Comparison of ENCODE assay signal across 22 cellular contexts in the genomic region with DNA sequence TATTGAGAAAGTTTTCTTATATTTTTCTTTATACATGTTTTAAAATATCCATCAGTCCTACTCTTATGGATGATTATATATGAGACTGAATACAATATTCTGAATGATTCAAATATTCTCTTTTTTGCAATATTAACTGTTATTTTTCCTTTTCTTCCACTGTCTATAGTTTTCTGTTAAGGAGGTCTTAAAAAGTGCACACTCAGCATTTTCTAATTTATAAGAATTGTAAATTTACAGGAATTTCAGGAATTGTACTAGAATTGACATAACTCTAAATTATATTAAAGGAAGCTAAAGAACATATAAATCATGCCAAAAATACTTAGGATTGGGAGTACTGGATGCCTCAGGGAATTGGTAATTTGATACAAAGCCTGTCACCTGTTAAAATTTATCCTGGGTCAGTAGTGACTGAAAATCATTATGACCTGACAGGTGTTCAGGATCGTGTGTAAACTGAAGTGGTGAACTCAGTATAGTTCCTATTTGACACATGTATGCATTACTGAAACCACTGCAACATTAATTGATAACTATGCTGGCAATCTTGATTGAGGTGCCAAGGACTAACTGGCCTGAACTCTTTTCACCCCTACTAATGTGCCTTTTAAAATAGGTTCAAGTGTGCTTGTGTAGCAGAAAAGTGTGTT. TPM values are rescaled to one million over a fixed set of nuclear protein-coding genes. Genes with fewer than 3 reads are reported as not detected.
DNase-seq lines count a peak whose midpoint lies in the region; ATAC-seq, FAIRE-seq and TF ChIP-seq lines count a peak whose summit lies in the region.
"Had no signal": no experiment of that assay in that cellular context is flagged by ENCODE, and none has a peak within 500 bp of the region (broad histone marks: within the 10 kb centered on the region; RNA-seq: fewer than 3 reads in every experiment).

No MANE protein-coding gene starts in this region.

- H3K79me2 ChIP-seq in H1 (ENCODE audit: control insufficient read depth in 1 of 2, insufficient read depth in 2 of 2, low read length in 2 of 2): no peaks in the 10 kb centered on the region

- H3K4me2 ChIP-seq in H1 (ENCODE audit: insufficient read depth in 1 of 2, low read depth in 2 of 2, low read length in 2 of 2): no peak overlapping the region

- TF ChIP-seq RAD21 in H1 (IDR thresholded peaks at IDR 0.05 in 1 of 2, conservative IDR thresholded peaks at IDR 0.05 in 1 of 2; ENCODE audit: low read depth in 2 of 2, low read length in 2 of 2): no peak

- POLR2A ChIA-PET in H1 (lab: Charles Lee; ENCODE audit: partially characterized antibody): no interaction called here

- TF ChIP-seq CTCF in H1 (IDR thresholded peaks at IDR 0.05; ENCODE audit: control extremely low read depth in 1 of 3, insufficient read depth in 1 of 3, low read depth in 1 of 3, low read length in 3 of 3) (no peak), BE2C (IDR thresholded peaks at IDR 0.05; ENCODE audit: low read depth, low read length) (no peak)

- H2BK12ac ChIP-seq in H1 (ENCODE audit: low read depth, low read length): no peak overlapping the region

- H2BK120ac ChIP-seq in H1 (replicated peaks; ENCODE audit: low read depth, low read length): no peak overlapping the region

- H3K4ac ChIP-seq in H1 (replicated peaks; ENCODE audit: insufficient read length, low read depth, low read length): no peak overlapping the region

- no peak overlapping the region for H3K56ac ChIP-seq in H1 (replicated peaks; ENCODE audit: insufficient read length, low read depth, low read length)

- no peak overlapping the region for H3K23ac ChIP-seq in H1 (ENCODE audit: insufficient read length)

- no peaks in the 10 kb centered on the region for H4K20me1 ChIP-seq in H1 (replicated peaks in 1 of 2; ENCODE audit: control insufficient read depth in 1 of 2, insufficient read depth in 2 of 2, low read length in 2 of 2)

- no peak for TF ChIP-seq POLR2A in H1 (IDR thresholded peaks at IDR 0.05; ENCODE audit: control extremely low read depth in 1 of 2, low read depth in 2 of 2, low read length in 2 of 2)

- H3K23me2 ChIP-seq in H1 (ENCODE audit: low read depth, low read length): no peaks in the 10 kb centered on the region

- DNase-seq in NCI-H524 (lab: John Stamatoyannopoulos, UW) (peak; percentile 14 to 74), H1 (ENCODE audit: low read depth in 1 of 2, low spot score in 2 of 2) (no peak), BE2C (no peak), substantia nigra (lab: John Stamatoyannopoulos, UW) (no peak)
- DNase-seq: activated naive CD8-positive, alpha-beta T cell treated with anti-CD3 and anti-CD28 coated beads for 36 hours; cerebellar nuclear complex; EL; foreskin fibroblast; GM23248; NCI-H1694; PC-3; small intestine; stimulated activated naive CD4-positive, alpha-beta T cell treated with Interleukin-2 at 50 U/mL for 16 hours; T-helper 1 cell; tibial artery had no signal

- no peak overlapping the region for H2AFZ ChIP-seq in H1 (ENCODE audit: low read length)
- H2AFZ ChIP-seq: GM23248 had no signal

- H3K9ac ChIP-seq in H1 (replicated peaks in 1 of 4; ENCODE audit: extremely low read depth in 1 of 4, low read depth in 3 of 4, low read length in 3 of 4): no peak overlapping the region
- H3K9ac ChIP-seq: GM23248 had no signal

- no peak overlapping the region for H2BK5ac ChIP-seq in H1 (ENCODE audit: low read depth, low read length)

- ATAC-seq in GM18861 (IDR thresholded peaks at IDR 0.05; ENCODE audit: unreplicated experiment) (peak; percentile 54), HG02938 (IDR thresholded peaks at IDR 0.05; ENCODE audit: unreplicated experiment) (peak; percentile 56), HG02610 (IDR thresholded peaks at IDR 0.05; ENCODE audit: unreplicated experiment) (no peak)
- ATAC-seq: PC-3 had no signal

- H4K8ac ChIP-seq in H1 (ENCODE audit: extremely low read depth, insufficient read depth, low read length): no peak overlapping the region

- H3K27me3 ChIP-seq in H1 (replicated peaks in 1 of 4; ENCODE audit: control insufficient read depth in 3 of 4, extremely low read depth in 1 of 4, insufficient read depth in 3 of 4, low read length in 3 of 4) (no peaks in the 10 kb centered on the region), BE2C (no peaks in the 10 kb centered on the region)
- H3K27me3 ChIP-seq: tibial artery had no signal

- H3K4me3 ChIP-seq in H1 (ENCODE audit: extremely low read depth in 1 of 4, insufficient read depth in 2 of 4, low read depth in 3 of 4, low read length in 4 of 4) (no peak overlapping the region), BE2C (ENCODE audit: low read depth, low read length) (no peak overlapping the region)
- H3K4me3 ChIP-seq: GM23248, lung, tibial artery had no signal

- H3K14ac ChIP-seq in H1 (ENCODE audit: insufficient read length): no peak overlapping the region

- H3K79me1 ChIP-seq in H1 (ENCODE audit: low read depth, low read length): no peaks in the 10 kb centered on the region

- FAIRE-seq in H1 (lab: Jason Lieb, UNC): no peak
- FAIRE-seq: keratinocyte, small intestine had no signal

- CTCF ChIA-PET in H1 (lab: Charles Lee; ENCODE audit: partially characterized antibody): interaction anchor here (1.4 kb wide), 1 partner anchor 50 kb away, joined by 4 read pairs; no protein-coding TSS in a partner anchor

- 92% methylated on average over 1 of the region's 1 CpG; no CpG with 5 or more reads in 1 of the 2 experiments for WGBS in H1 (ENCODE audit: extremely low coverage in 1 of 2, insufficient coverage in 1 of 2, insufficient read length in 1 of 2, insufficient replicate concordance in 2 of 2, low coverage in 1 of 2, low lambda C conversion rate in 2 of 2, missing lambda C conversion rate in 1 of 2), 2 experiments

- no peak overlapping the region for H2AK5ac ChIP-seq in H1 (ENCODE audit: low read depth, low read length)

- no peak for TF ChIP-seq EP300 in H1 (IDR thresholded peaks at IDR 0.05; ENCODE audit: borderline replicate concordance in 1 of 2, low read depth in 2 of 2, low read length in 2 of 2)

- H2BK15ac ChIP-seq in H1 (ENCODE audit: low read length): no peak overlapping the region

- H3K9me3 ChIP-seq in H1 (ENCODE audit: insufficient read depth in 2 of 2, low read depth in 1 of 2, low read length in 1 of 2) (no peaks in the 10 kb centered on the region), BE2C (no peaks in the 10 kb centered on the region)
- H3K9me3 ChIP-seq: tibial artery had no signal

- no peaks in the 10 kb centered on the region for H3K4me1 ChIP-seq in H1 (replicated peaks in 1 of 4; ENCODE audit: control insufficient read depth in 3 of 4, insufficient read depth in 4 of 4, low read length in 3 of 4)
- H3K4me1 ChIP-seq in BE2C: peaks cover 4% of the 10 kb centered on the region
- H3K4me1 ChIP-seq: tibial artery had no signal

- H2BK20ac ChIP-seq in H1 (ENCODE audit: low read length): no peak overlapping the region

- H3K18ac ChIP-seq in H1 (ENCODE audit: extremely low read depth, low read length): no peak overlapping the region

- no peak overlapping the region for H4K5ac ChIP-seq in H1 (ENCODE audit: insufficient read length, low read depth, low read length)

- H3K27ac ChIP-seq in H1 (ENCODE audit: low read depth, low read length) (no peak overlapping the region), substantia nigra (ENCODE audit: low read depth, low read length, poor library complexity, severe bottlenecking) (no peak overlapping the region)
- H3K27ac ChIP-seq: GM23248, tibial artery had no signal

- H3K36me3 ChIP-seq in H1 (ENCODE audit: control insufficient read depth in 2 of 4, insufficient read depth in 4 of 4, low read length in 3 of 4): no peaks in the 10 kb centered on the region
- H3K36me3 ChIP-seq in BE2C: no peaks in the 10 kb centered on the region
- H3K36me3 ChIP-seq: tibial artery had no signal

- no peak overlapping the region for H4K91ac ChIP-seq in H1 (replicated peaks; ENCODE audit: insufficient read length, low read length)

TF ChIP-seq in H1, 55 proteins besides CTCF, POLR2A, EP300 and RAD21:
- peak; percentile 99 for TF ChIP-seq MAFK (IDR thresholded peaks at IDR 0.05; ENCODE audit: low read depth, low read length)
- TF ChIP-seq FOSL1 (IDR thresholded peaks at IDR 0.05; ENCODE audit: insufficient read depth, low read depth, low read length): no peak

RNA-seq across cellular contexts. Expression of gene MSTN, which starts 30.4 kb away (rescaled TPM):
- not detected in 2 replicates for total RNA-seq in H1 (2021; fragmentation: NEBNext Ultra II Directional; extraction: Animal tissue kit (Norgen Biotek cat#: 25700))
- not detected in 2 replicates for polyA plus RNA-seq in H1 (2011; rRNA removed)
- polyA plus RNA-seq in H1 (2011; cell fraction: cytosol; rRNA removed): not detected
- not detected for polyA plus RNA-seq in H1 (2011; cell fraction: nucleus; rRNA removed)
- polyA plus RNA-seq in H1 (2012, experiment 1 of 2): not detected in 4 replicates
- polyA plus RNA-seq in H1 (2012, experiment 2 of 2): not detected
- not detected for polyA plus RNA-seq in H1 (2013, experiment 1 of 2)
- polyA plus RNA-seq in H1 (2013, experiment 2 of 2): not detected
- not detected in 2 replicates for polyA minus RNA-seq in H1 (2011; rRNA and poly(A)+ RNA removed)
- polyA minus RNA-seq in H1 (2011; cell fraction: cytosol; rRNA and poly(A)+ RNA removed): not detected
- not detected for polyA minus RNA-seq in H1 (2011; cell fraction: nucleus; rRNA and poly(A)+ RNA removed)
- 0.26 TPM for polyA plus RNA-seq in BE2C (2012; ENCODE audit: insufficient read depth, insufficient read length, low read depth)
- total RNA-seq: activated naive CD8-positive, alpha-beta T cell treated with anti-CD3 and anti-CD28 coated beads for 36 hours; epithelial cell of proximal tubule; PC-3; pulmonary artery endothelial cell had no signal
- polyA plus RNA-seq: keratinocyte had no signal

Comparison
In these comparisons a context has a peak if more than half of its experiments do, and no peak if none do; other contexts are left out.
1. DNase-seq: peak in NCI-H524 (2 of 2); none in H1 (0 of 2), BE2C (single experiment) and substantia nigra (0 of 49).